In the genomic region with DNA sequence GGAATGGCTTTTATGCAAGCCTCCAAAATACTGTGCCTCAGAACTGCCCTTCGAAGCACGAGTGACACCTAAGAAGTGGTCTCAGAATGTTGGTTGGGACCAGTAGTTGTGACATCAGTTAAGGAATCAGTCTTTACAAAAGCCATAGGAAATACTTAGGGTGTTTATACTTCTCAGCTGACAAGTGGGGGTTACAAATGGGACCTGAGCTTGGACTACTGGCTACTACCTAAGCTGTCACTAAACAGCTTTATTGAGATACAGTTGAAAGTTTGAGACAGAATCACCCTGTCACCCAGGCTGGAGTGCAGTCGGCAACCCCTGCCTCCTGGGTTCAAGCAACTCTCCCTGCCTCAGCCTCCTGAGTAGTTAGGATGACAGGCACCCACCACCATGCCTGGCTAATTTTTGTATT, we compare ENCODE assay signal across 1 cellular context.
TF ChIP-seq lines count a peak whose summit lies in the region.

No MANE protein-coding gene starts in this region.

TF ChIP-seq in K562, 482 proteins besides CTCF, POLR2A, EP300 and RAD21 (continued from another document and continues in another):
- TF ChIP-seq ZNF780A (CRISPR knock-in tag; IDR thresholded peaks at IDR 0.05) (no peak), MTA3 (IDR thresholded peaks at IDR 0.05; ENCODE audit: borderline replicate concordance) (no peak), SETDB1 (IDR thresholded peaks at IDR 0.05; ENCODE audit: low read length) (no peak), NR2F6 (CRISPR knock-in tag; IDR thresholded peaks at IDR 0.05) (no peak), ZNF644 (tag; IDR thresholded peaks at IDR 0.05; ENCODE audit: low read depth) (no peak), HEY1 (CRISPR knock-in tag; IDR thresholded peaks at IDR 0.05; ENCODE audit: borderline replicate concordance) (no peak), RAD51 (IDR thresholded peaks at IDR 0.05; ENCODE audit: borderline replicate concordance, low read depth) (no peak), POLR2G (IDR thresholded peaks at IDR 0.05; ENCODE audit: low read depth, low read length) (peak; percentile 37; the same call in 1 of the 2 replicates), DNMT1 (IDR thresholded peaks at IDR 0.05) (no peak), ZNF197 (CRISPR knock-in tag; IDR thresholded peaks at IDR 0.05; ENCODE audit: low read depth) (no peak), XRCC3 (IDR thresholded peaks at IDR 0.05) (no peak), ZNF354B (CRISPR knock-in tag; IDR thresholded peaks at IDR 0.05) (no peak), ZNF740 (CRISPR knock-in tag; IDR thresholded peaks at IDR 0.05) (no peak), ZNF740 (tag; IDR thresholded peaks at IDR 0.05) (no peak), HMBOX1 (IDR thresholded peaks at IDR 0.05) (no peak), TAF15 (IDR thresholded peaks at IDR 0.05; ENCODE audit: low read depth, low read length) (no peak), ZBTB9 (CRISPR knock-in tag; IDR thresholded peaks at IDR 0.05) (no peak), POLR2AphosphoS5 (IDR thresholded peaks at IDR 0.05; ENCODE audit: control insufficient read depth, insufficient read depth, low read depth, low read length) (peak; percentile 73; the same call in 1 of the 2 replicates), ZNF318 (IDR thresholded peaks at IDR 0.05; ENCODE audit: borderline replicate concordance in 1 of 2, low read depth in 1 of 2) (no peak), POLR3G (IDR thresholded peaks at IDR 0.05; ENCODE audit: extremely low read depth, insufficient read length, insufficient replicate concordance) (no peak), KDM4B (IDR thresholded peaks at IDR 0.05; ENCODE audit: borderline replicate concordance in 2 of 2, low read depth in 1 of 2) (no peak), PML (IDR thresholded peaks at IDR 0.05; ENCODE audit: low read length) (peak; percentile 39), CHCHD3 (CRISPR knock-in tag; IDR thresholded peaks at IDR 0.05) (no peak), RERE (CRISPR knock-in tag; IDR thresholded peaks at IDR 0.05; ENCODE audit: borderline replicate concordance) (no peak), MIER1 (IDR thresholded peaks at IDR 0.05; ENCODE audit: low read depth) (no peak), KLF13 (tag; IDR thresholded peaks at IDR 0.05; ENCODE audit: borderline replicate concordance, low read depth) (no peak), CBFA2T3 (IDR thresholded peaks at IDR 0.05) (no peak), ADNP (tag; IDR thresholded peaks at IDR 0.05) (no peak), GTF2F1 (IDR thresholded peaks at IDR 0.05; ENCODE audit: low read depth, low read length) (no peak), GTF2E2 (tag; IDR thresholded peaks at IDR 0.05) (no peak), RCOR1 (IDR thresholded peaks at IDR 0.05; ENCODE audit: borderline replicate concordance in 1 of 2, low read depth in 2 of 2, low read length in 2 of 2) (no peak), PRMT5 (CRISPR knock-in tag; IDR thresholded peaks at IDR 0.05) (no peak), SNRNP70 (optimal IDR thresholded peaks at IDR 0.05; ENCODE audit: low read depth, low read length) (no peak), XRCC5 (IDR thresholded peaks at IDR 0.05; ENCODE audit: low read depth, low read length) (no peak)
- TF ChIP-seq, protein P1, sequence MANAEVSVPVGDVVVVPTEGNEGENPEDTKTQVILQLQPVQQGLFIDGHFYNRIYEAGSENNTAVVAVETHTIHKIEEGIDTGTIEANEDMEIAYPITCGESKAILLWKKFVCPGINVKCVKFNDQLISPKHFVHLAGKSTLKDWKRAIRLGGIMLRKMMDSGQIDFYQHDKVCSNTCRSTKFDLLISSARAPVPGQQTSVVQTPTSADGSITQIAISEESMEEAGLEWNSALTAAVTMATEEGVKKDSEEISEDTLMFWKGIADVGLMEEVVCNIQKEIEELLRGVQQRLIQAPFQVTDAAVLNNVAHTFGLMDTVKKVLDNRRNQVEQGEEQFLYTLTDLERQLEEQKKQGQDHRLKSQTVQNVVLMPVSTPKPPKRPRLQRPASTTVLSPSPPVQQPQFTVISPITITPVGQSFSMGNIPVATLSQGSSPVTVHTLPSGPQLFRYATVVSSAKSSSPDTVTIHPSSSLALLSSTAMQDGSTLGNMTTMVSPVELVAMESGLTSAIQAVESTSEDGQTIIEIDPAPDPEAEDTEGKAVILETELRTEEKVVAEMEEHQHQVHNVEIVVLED (CRISPR knock-in tag; IDR thresholded peaks at IDR 0.05), result no peak
- TF ChIP-seq, protein P2, sequence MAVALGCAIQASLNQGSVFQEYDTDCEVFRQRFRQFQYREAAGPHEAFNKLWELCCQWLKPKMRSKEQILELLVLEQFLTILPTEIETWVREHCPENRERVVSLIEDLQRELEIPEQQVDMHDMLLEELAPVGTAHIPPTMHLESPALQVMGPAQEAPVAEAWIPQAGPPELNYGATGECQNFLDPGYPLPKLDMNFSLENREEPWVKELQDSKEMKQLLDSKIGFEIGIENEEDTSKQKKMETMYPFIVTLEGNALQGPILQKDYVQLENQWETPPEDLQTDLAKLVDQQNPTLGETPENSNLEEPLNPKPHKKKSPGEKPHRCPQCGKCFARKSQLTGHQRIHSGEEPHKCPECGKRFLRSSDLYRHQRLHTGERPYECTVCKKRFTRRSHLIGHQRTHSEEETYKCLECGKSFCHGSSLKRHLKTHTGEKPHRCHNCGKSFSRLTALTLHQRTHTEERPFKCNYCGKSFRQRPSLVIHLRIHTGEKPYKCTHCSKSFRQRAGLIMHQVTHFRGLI (CRISPR knock-in tag; IDR thresholded peaks at IDR 0.05), result no peak
- TF ChIP-seq, protein P3, sequence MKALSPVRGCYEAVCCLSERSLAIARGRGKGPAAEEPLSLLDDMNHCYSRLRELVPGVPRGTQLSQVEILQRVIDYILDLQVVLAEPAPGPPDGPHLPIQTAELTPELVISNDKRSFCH (CRISPR knock-in tag; IDR thresholded peaks at IDR 0.05), result no peak
- TF ChIP-seq, protein P3 (tag; IDR thresholded peaks at IDR 0.05), result no peak
